ENCODE assay signal across 25 cellular contexts in genomic region chr2:124988794-124989193, GRCh38.
"Had no signal": no experiment of that assay in that cellular context is flagged by ENCODE, and none has a peak within 500 bp of the region (broad histone marks: within the 10 kb centered on the region; RNA-seq: fewer than 3 reads in every experiment).

No MANE protein-coding gene starts in this region.

- H3K36me3 ChIP-seq: colonic mucosa, esophagus squamous epithelium, gastrocnemius medialis, heart right ventricle, left lung, lower lobe of right lung had no signal

- H3K4me1 ChIP-seq: colonic mucosa, esophagus squamous epithelium, gastrocnemius medialis, heart right ventricle, left lung, lower lobe of right lung had no signal

- ATAC-seq: effector memory CD8-positive, alpha-beta T cell; esophagus mucosa; gastrocnemius medialis; heart right ventricle; left cardiac atrium; left lung; left ventricle myocardium superior; lower lobe of right lung; naive thymus-derived CD4-positive, alpha-beta T cell had no signal

- H3K27ac ChIP-seq: colonic mucosa, epithelial cell of prostate, esophagus squamous epithelium, gastrocnemius medialis, heart right ventricle, left lung, lower lobe of right lung had no signal

- H3K27me3 ChIP-seq: colonic mucosa, esophagus squamous epithelium, gastrocnemius medialis, heart right ventricle, left lung had no signal

- FAIRE-seq: endometrium, keratinocyte had no signal

- DNase-seq: colonic mucosa; cortex of kidney; effector CD8-positive, alpha-beta T cell; effector memory CD8-positive, alpha-beta T cell; endodermal cell; erythroblast; esophagus squamous epithelium; foreskin fibroblast; foreskin melanocyte; gastrocnemius medialis; glutamatergic neuron; head of caudate nucleus; heart right ventricle; hippocampal formation; left cardiac atrium; left lung; left ventricle myocardium superior; lower lobe of right lung; mesenchymal stem cell; midbrain; naive thymus-derived CD4-positive, alpha-beta T cell had no signal

- H3K9me3 ChIP-seq: colonic mucosa, gastrocnemius medialis, lower lobe of right lung had no signal

- H3K4me3 ChIP-seq: colonic mucosa, esophagus squamous epithelium, gastrocnemius medialis, heart right ventricle, left lung, lower lobe of right lung had no signal
